Comparison of ENCODE assay signal across 17 cellular contexts in genomic region chr1:102853701-102854187, GRCh38.
"Had no signal": no experiment of that assay in that cellular context is flagged by ENCODE, and none has a peak within 500 bp of the region (broad histone marks: within the 10 kb centered on the region; RNA-seq: fewer than 3 reads in every experiment).

No MANE protein-coding gene starts in this region.

- H3K27me3 ChIP-seq: neutrophil had no signal

- H3K9me3 ChIP-seq: neutrophil had no signal

- H3K4me3 Mint-ChIP-seq: activated T-helper 1 cell treated with anti-CD3 and anti-CD28 coated beads, Interleukin-12 subunit alpha, Interleukin-12 subunit beta, Interleukin-2, Interleukin-4 antibody, amounts not matched to agents 30 ng/mL and 10 ng/mL and 1 ng/mL, durations not matched to agents 14 hours and 24 hours and 36 hours; naive thymus-derived CD8-positive, alpha-beta T cell; type B pancreatic cell had no signal

- H3K27ac ChIP-seq: neutrophil had no signal

- H3K9me3 Mint-ChIP-seq: type B pancreatic cell had no signal

- H3K4me1 Mint-ChIP-seq: naive thymus-derived CD8-positive, alpha-beta T cell had no signal

- H3K4me3 ChIP-seq: mucosa of descending colon had no signal

- FAIRE-seq: astrocyte, bronchial epithelial cell, colon had no signal

- H3K27ac Mint-ChIP-seq: activated T-helper 1 cell treated with anti-CD3 and anti-CD28 coated beads, Interleukin-12 subunit alpha, Interleukin-12 subunit beta, Interleukin-2, Interleukin-4 antibody, amounts not matched to agents 30 ng/mL and 10 ng/mL and 1 ng/mL, durations not matched to agents 14 hours and 24 hours and 36 hours; naive thymus-derived CD8-positive, alpha-beta T cell; type B pancreatic cell had no signal

- ATAC-seq: left lobe of liver; mucosa of descending colon; naive thymus-derived CD8-positive, alpha-beta T cell had no signal

- H3K27me3 Mint-ChIP-seq: type B pancreatic cell had no signal

- H3K36me3 ChIP-seq: neutrophil had no signal

- DNase-seq: activated CD4-positive, CD25-positive, alpha-beta regulatory T cell treated with anti-CD3 and anti-CD28 coated beads, Interleukin-2, amount 50 U/mL, for 72 hours; activated naive CD4-positive, alpha-beta T cell; erythroblast; islet precursor cell; mucosa of descending colon; naive thymus-derived CD8-positive, alpha-beta T cell; retina; stimulated activated CD4-positive, alpha-beta T cell treated with anti-CD3 and anti-CD28 coated beads, Interleukin-2, amount 100 ng/mL, for 48 hours; stimulated activated naive CD4-positive, alpha-beta T cell; T1000 had no signal

- H3K36me3 Mint-ChIP-seq: naive thymus-derived CD8-positive, alpha-beta T cell; type B pancreatic cell had no signal
